ENCODE assay signal across 4 cellular contexts in genomic region chr5:93391169-93391568, GRCh38.
DNase-seq lines count a peak whose midpoint lies in the region; ATAC-seq, FAIRE-seq and TF ChIP-seq lines count a peak whose summit lies in the region.
"Not testable (repeated sequence)": the region's sequence is repeated elsewhere in the genome, so short reads cannot be mapped to it uniquely, and the experiment has no call there.

No MANE protein-coding gene starts in this region.

- DNase-seq in A549 (ENCODE audit: low read depth in 1 of 2, low spot score in 1 of 2); K562 (ENCODE audit: extremely low read depth in 1 of 4, low spot score in 3 of 4); HepG2 (ENCODE audit: low spot score): not testable (repeated sequence)

- not testable (repeated sequence) for H4K20me1 ChIP-seq in K562 (replicated peaks; ENCODE audit: control insufficient read depth, insufficient read depth, low read length); HepG2 (ENCODE audit: insufficient read depth, low read length)

- H3K9ac ChIP-seq in K562 (ENCODE audit: insufficient read depth in 1 of 2, low read depth in 2 of 2, low read length in 2 of 2); HepG2 (ENCODE audit: insufficient read depth, low read depth, low read length): not testable (repeated sequence)

- in situ Hi-C loops in K562 (cut with MboI); HepG2 (cut with HindIII; ENCODE audit: extremely low pct_ligation_motif_present, low pct_unique_long_range_greater_than_20kb): not testable (repeated sequence)

- H3K36me3 ChIP-seq in K562 (ENCODE audit: control insufficient read depth, insufficient read depth, low read length); HepG2 (replicated peaks in 1 of 2; ENCODE audit: control insufficient read depth in 1 of 2, insufficient read depth in 2 of 2, low read length in 2 of 2): not testable (repeated sequence)

- not testable (repeated sequence) for TF ChIP-seq POLR2A in A549 (IDR thresholded peaks at IDR 0.05; ENCODE audit: low read length); K562 (conservative IDR thresholded peaks at IDR 0.05); HepG2 (IDR thresholded peaks at IDR 0.05; ENCODE audit: insufficient read depth in 1 of 2, low read depth in 2 of 2, low read length in 2 of 2)

- peak; percentile 16 for FAIRE-seq in A204.1 (lab: Jason Lieb, UNC)
- FAIRE-seq in A549 (lab: Jason Lieb, UNC); K562 (lab: Jason Lieb, UNC); HepG2 (lab: Jason Lieb, UNC): not testable (repeated sequence)

- TF ChIP-seq RAD21 in A549 (conservative IDR thresholded peaks at IDR 0.05 in 1 of 2, IDR thresholded peaks at IDR 0.05 in 1 of 2); K562 (CRISPR knock-in tag; conservative IDR thresholded peaks at IDR 0.05 in 1 of 2, IDR thresholded peaks at IDR 0.05 in 1 of 2); HepG2 (CRISPR knock-in tag; IDR thresholded peaks at IDR 0.05): not testable (repeated sequence)

- POLR2A ChIA-PET in A549 (lab: Yijun Ruan, JAX); K562 (lab: Yijun Ruan, JAX); HepG2 (lab: Yijun Ruan, JAX): not testable (repeated sequence)

- not testable (repeated sequence) for H2AFZ ChIP-seq in K562 (ENCODE audit: low read depth, low read length); HepG2 (ENCODE audit: low read length)

- ATAC-seq in A549, K562, HepG2: not testable (repeated sequence)

- not testable (repeated sequence) for H3K27me3 ChIP-seq in K562 (ENCODE audit: control insufficient read depth in 2 of 2, insufficient read depth in 2 of 2, low read length in 2 of 2); HepG2 (ENCODE audit: control insufficient read depth in 1 of 2, insufficient read depth in 2 of 2, low read length in 2 of 2)

- not testable (repeated sequence) for H3K4me3 ChIP-seq in A549; K562; HepG2 (replicated peaks in 1 of 3; ENCODE audit: insufficient read depth in 1 of 3, low read depth in 2 of 3, low read length in 3 of 3)

- intact Hi-C loops in K562 (cut with micrococcal nuclease); HepG2 (cut with micrococcal nuclease; ENCODE audit: unreplicated experiment): not testable (repeated sequence)

- H3K9me3 ChIP-seq in A549; K562 (replicated peaks; ENCODE audit: control insufficient read depth, insufficient read depth, low read depth, low read length); HepG2 (ENCODE audit: low read length): not testable (repeated sequence)

- CTCF ChIA-PET in A549 (lab: Yijun Ruan, JAX); K562 (lab: Yijun Ruan, JAX; ENCODE audit: low intra/inter-chr PET ratio); HepG2 (lab: Yijun Ruan, JAX; ENCODE audit: low intra/inter-chr PET ratio, low total read pairs): not testable (repeated sequence)

- TF ChIP-seq CTCF in A549 (IDR thresholded peaks at IDR 0.05); K562 (IDR thresholded peaks at IDR 0.05 in 2 of 3, conservative IDR thresholded peaks at IDR 0.05 in 1 of 3; ENCODE audit: insufficient read depth in 2 of 3, low read depth in 1 of 3, low read length in 3 of 3); HepG2 (CRISPR knock-in tag; IDR thresholded peaks at IDR 0.05): not testable (repeated sequence)

- not testable (repeated sequence) for BruUV-seq in K562 (replicated peaks; lab: Mats Ljungman, UMichigan); HepG2 (replicated peaks; lab: Mats Ljungman, UMichigan)

- not testable (repeated sequence) for H3K9me1 ChIP-seq in K562 (ENCODE audit: control insufficient read depth, insufficient read depth, low read length)

- TF ChIP-seq EP300 in A549 (IDR thresholded peaks at IDR 0.05); K562 (IDR thresholded peaks at IDR 0.05; ENCODE audit: low read length); HepG2 (IDR thresholded peaks at IDR 0.05; ENCODE audit: low read depth in 2 of 2, low read length in 2 of 2); HepG2 (CRISPR knock-in tag; IDR thresholded peaks at IDR 0.05; ENCODE audit: borderline replicate concordance): not testable (repeated sequence)

- not testable (repeated sequence) for H3K27ac ChIP-seq in A549; K562 (ENCODE audit: extremely low read depth, low read depth, low read length); HepG2 (ENCODE audit: extremely low read length, insufficient read depth, low read length)

- H3K4me1 ChIP-seq in A549; K562 (replicated peaks in 1 of 2; ENCODE audit: control insufficient read depth in 2 of 2, insufficient read depth in 2 of 2, low read length in 2 of 2); HepG2 (ENCODE audit: insufficient read depth, low read length): not testable (repeated sequence)

- WGBS in A549 (ENCODE audit: missing lambda C conversion rate) = 53% methylated on average over 2 of the region's 2 CpGs
- 0% methylated on average over 2 of the region's 2 CpGs for WGBS in K562 (ENCODE audit: insufficient coverage, low coverage, missing lambda C conversion rate)
- WGBS in HepG2 (ENCODE audit: low lambda C conversion rate) = 0% methylated on average over 2 of the region's 2 CpGs

- not testable (repeated sequence) for H3K79me2 ChIP-seq in K562 (ENCODE audit: control insufficient read depth, insufficient read depth, low read length); HepG2 (ENCODE audit: insufficient read depth, low read length)

- not testable (repeated sequence) for H3K4me2 ChIP-seq in A549; K562 (ENCODE audit: insufficient read depth, low read length); HepG2 (ENCODE audit: low read depth, low read length)

TF ChIP-seq in A549, 52 proteins besides CTCF, POLR2A, EP300 and RAD21:
- 0 out of 2 replicates have a peak, but pooled peaks have one; percentile 5 for TF ChIP-seq USF2 (IDR thresholded peaks at IDR 0.05)

TF ChIP-seq in K562, 482 proteins besides CTCF, POLR2A, EP300 and RAD21:
- peak; percentile 86 for TF ChIP-seq TFE3 (CRISPR knock-in tag; IDR thresholded peaks at IDR 0.05)

TF ChIP-seq in HepG2, 621 proteins besides CTCF, POLR2A, EP300 and RAD21:
- TF ChIP-seq RAD51 (IDR thresholded peaks at IDR 0.05; ENCODE audit: borderline replicate concordance) = peak; percentile 78
